12 cellular contexts compared by ENCODE assay signal in genomic region chr19:48961051-48961649, GRCh38. TPM values are rescaled to one million over a fixed set of nuclear protein-coding genes. Genes with fewer than 3 reads are reported as not detected.
A peak's percentile ranks its signal among the peaks of the same experiment; 100 is the strongest.
DNase-seq lines count a peak whose midpoint lies in the region; ATAC-seq and TF ChIP-seq lines count a peak whose summit lies in the region.
"Had no signal": no experiment of that assay in that cellular context is flagged by ENCODE, and none has a peak within 500 bp of the region (broad histone marks: within the 10 kb centered on the region; RNA-seq: fewer than 3 reads in every experiment).

No MANE protein-coding gene starts in this region.

- no peaks in the 10 kb centered on the region for H3K9me3 Mint-ChIP-seq in activated CD4-positive, alpha-beta T cell treated with anti-CD3 and anti-CD28 coated beads for 36 hours (ENCODE audit: low read depth)
- H3K9me3 Mint-ChIP-seq in stimulated activated effector memory CD8-positive, alpha-beta T cell treated with anti-CD3 and anti-CD28 coated beads, Interleukin-12 subunit alpha, Interleukin-12 subunit beta, amount 100 ng/mL, for 72 hours, result no peaks in the 10 kb centered on the region
- H3K9me3 Mint-ChIP-seq: activated naive CD4-positive, alpha-beta T cell treated with anti-CD3 and anti-CD28 coated beads, Interleukin-2, amount 50 U/mL, for 72 hours had no signal

- H3K27me3 Mint-ChIP-seq in activated CD4-positive, alpha-beta T cell treated with anti-CD3 and anti-CD28 coated beads for 36 hours, result no peaks in the 10 kb centered on the region

- H3K4me1 Mint-ChIP-seq in activated CD4-positive, alpha-beta T cell treated with anti-CD3 and anti-CD28 coated beads for 36 hours, result peaks cover 56% of the 10 kb centered on the region
- H3K4me1 Mint-ChIP-seq in stimulated activated effector memory CD8-positive, alpha-beta T cell treated with anti-CD3 and anti-CD28 coated beads, Interleukin-12 subunit alpha, Interleukin-12 subunit beta, amount 100 ng/mL, for 72 hours, result peaks cover 73% of the 10 kb centered on the region

- intact Hi-C loops in activated CD4-positive, alpha-beta T cell treated with anti-CD3 and anti-CD28 coated beads for 36 hours (cut with DNase I, micrococcal nuclease), result loop anchor here in 1 of 2 experiments (10.0 kb wide), 2 partner anchors 326 to 466 kb away; partner anchors contain the start of gene DBP

- no peak overlapping the region for H3K27ac Mint-ChIP-seq in activated CD4-positive, alpha-beta T cell treated with anti-CD3 and anti-CD28 coated beads for 36 hours
- H3K27ac Mint-ChIP-seq in stimulated activated effector memory CD8-positive, alpha-beta T cell treated with anti-CD3 and anti-CD28 coated beads, Interleukin-12 subunit alpha, Interleukin-12 subunit beta, amount 100 ng/mL, for 72 hours, result peak overlapping the region; percentile 100

- H3K36me3 Mint-ChIP-seq in activated CD4-positive, alpha-beta T cell treated with anti-CD3 and anti-CD28 coated beads for 36 hours (ENCODE audit: low read depth), result peaks cover 48% of the 10 kb centered on the region
- H3K36me3 Mint-ChIP-seq in stimulated activated effector memory CD8-positive, alpha-beta T cell treated with anti-CD3 and anti-CD28 coated beads, Interleukin-12 subunit alpha, Interleukin-12 subunit beta, amount 100 ng/mL, for 72 hours, result peaks cover 100% of the 10 kb centered on the region

- H3K36me3 ChIP-seq in hepatocyte (replicated peaks; ENCODE audit: insufficient read depth, low read depth), result no peaks in the 10 kb centered on the region

- ATAC-seq in activated CD4-positive, alpha-beta T cell treated with anti-CD3 and anti-CD28 coated beads for 36 hours, result no peak
- ATAC-seq in stimulated activated effector memory CD8-positive, alpha-beta T cell treated with anti-CD3 and anti-CD28 coated beads, Interleukin-12 subunit alpha, Interleukin-12 subunit beta, amount 100 ng/mL, for 72 hours, result no peak
- no peak for ATAC-seq in HG03460 (IDR thresholded peaks at IDR 0.05; ENCODE audit: unreplicated experiment)
- ATAC-seq: right cardiac atrium had no signal

- H3K4me2 ChIP-seq in hepatocyte, result no peak overlapping the region

- H3K4me3 Mint-ChIP-seq in activated CD4-positive, alpha-beta T cell treated with anti-CD3 and anti-CD28 coated beads for 36 hours, result no peak overlapping the region
- H3K4me3 Mint-ChIP-seq in stimulated activated effector memory CD8-positive, alpha-beta T cell treated with anti-CD3 and anti-CD28 coated beads, Interleukin-12 subunit alpha, Interleukin-12 subunit beta, amount 100 ng/mL, for 72 hours, result no peak overlapping the region

- H3K27me3 ChIP-seq in hepatocyte, result no peaks in the 10 kb centered on the region

- no peaks in the 10 kb centered on the region for H3K9me2 ChIP-seq in hepatocyte (replicated peaks; ENCODE audit: insufficient read depth)

- CTCF ChIA-PET in activated CD4-positive, alpha-beta T cell treated with anti-CD3 and anti-CD28 coated beads for 36 hours (lab: Charles Lee), result interaction anchor here (1.1 kb wide), 1 partner anchor 32 kb away, joined by 3 read pairs; no protein-coding TSS in a partner anchor

- H4K20me1 ChIP-seq in hepatocyte (ENCODE audit: insufficient read depth, poor library complexity, severe bottlenecking), result peaks cover 9% of the 10 kb centered on the region

- peak; percentile 46 for DNase-seq in activated CD4-positive, alpha-beta T cell treated with anti-CD3 and anti-CD28 coated beads for 36 hours
- DNase-seq in activated CD4-positive, alpha-beta T cell treated with anti-CD3 and anti-CD28 coated beads for 48 hours, result no peak
- DNase-seq in SHP77 treated with DMSO at 0.1 percent for 48 hours (lab: John Stamatoyannopoulos, UW) (peak; percentile 17), hepatocyte (ENCODE audit: low spot score) (no peak), GDM1 (lab: John Stamatoyannopoulos, UW) (no peak)
- DNase-seq in stimulated activated effector memory CD8-positive, alpha-beta T cell treated with anti-CD3 and anti-CD28 coated beads, Interleukin-12 subunit alpha, Interleukin-12 subunit beta, amount 100 ng/mL, for 72 hours (ENCODE audit: low spot score in 2 of 2), result no peak
- no peak for DNase-seq in activated effector memory CD4-positive, alpha-beta T cell treated with Interleukin-2 at 50 U/mL for 16 hours
- DNase-seq: MM.1S had no signal

- H3K9me3 ChIP-seq in hepatocyte (ENCODE audit: low read depth), result no peaks in the 10 kb centered on the region

- H3K4me3 ChIP-seq in hepatocyte, result no peak overlapping the region

- POLR2A ChIA-PET in activated CD4-positive, alpha-beta T cell treated with anti-CD3 and anti-CD28 coated beads for 36 hours (lab: Charles Lee), result interaction anchor here (0.5 kb wide), 1 partner anchor 323 kb away, joined by 5 read pairs; no protein-coding TSS in a partner anchor

- peaks cover 22% of the 10 kb centered on the region for H3K79me2 ChIP-seq in hepatocyte

- WGBS in hepatocyte (ENCODE audit: low lambda C conversion rate, missing lambda C conversion rate), result 90% methylated on average over 19 of the region's 19 CpGs

- H2AFZ ChIP-seq in hepatocyte, result no peak overlapping the region

- peak overlapping the region; percentile 100 for H3K27ac ChIP-seq in hepatocyte

- peaks cover 27% of the 10 kb centered on the region for H3K4me1 ChIP-seq in hepatocyte (ENCODE audit: insufficient read depth)

- no peak for TF ChIP-seq CTCF in hepatocyte (IDR thresholded peaks at IDR 0.05; ENCODE audit: poor library complexity)

RNA-seq across cellular contexts. Expression of gene FTL, which starts 4.0 kb away (rescaled TPM):
- 1,000 to 10,000 TPM in 1 of 2 experiments, 100 to 1,000 TPM in 1; 809 to 1,111 TPM for total RNA-seq in activated CD4-positive, alpha-beta T cell treated with anti-CD3 and anti-CD28 coated beads for 36 hours
- total RNA-seq in hepatocyte, result 8,878 and 9,969 TPM in 2 replicates
- 13,723 and 15,987 TPM in 2 replicates for polyA plus RNA-seq in hepatocyte

RNA-seq across cellular contexts. Expression of gene BAX, which starts 6.5 kb away (rescaled TPM):
- total RNA-seq in activated CD4-positive, alpha-beta T cell treated with anti-CD3 and anti-CD28 coated beads for 36 hours, result 100 to 1,000 TPM; 128 to 143 TPM
- 76.4 and 77.3 TPM in 2 replicates for total RNA-seq in hepatocyte
- 106 and 116 TPM in 2 replicates for polyA plus RNA-seq in hepatocyte

RNA-seq across cellular contexts. Expression of gene DHDH, which starts 27.7 kb away (rescaled TPM):
- 1 to 10 TPM; 1.4 to 2.4 TPM for total RNA-seq in activated CD4-positive, alpha-beta T cell treated with anti-CD3 and anti-CD28 coated beads for 36 hours
- 0.72 and 3.7 TPM in 2 replicates for total RNA-seq in hepatocyte
- polyA plus RNA-seq in hepatocyte, result 1.5 and 2.9 TPM in 2 replicates
- total RNA-seq: T-helper 1 cell treated with Interleukin-12 subunit alpha and Interleukin-12 subunit beta and Interleukin-4 antibody, amounts not matched to agents 30 ng/mL and 1 ng/mL, for 36 hours had no signal
- polyA plus RNA-seq: right cardiac atrium had no signal

RNA-seq across cellular contexts. Expression of gene GYS1, which starts 32.0 kb away (rescaled TPM):
- total RNA-seq in activated CD4-positive, alpha-beta T cell treated with anti-CD3 and anti-CD28 coated beads for 36 hours, result 100 to 1,000 TPM in 1 of 2 experiments, 10 to 100 TPM in 1; 80.2 to 102 TPM
- 29.2 and 37.4 TPM in 2 replicates for total RNA-seq in hepatocyte
- polyA plus RNA-seq in hepatocyte, result 45.9 and 54.8 TPM in 2 replicates

RNA-seq across cellular contexts. Expression of gene RUVBL2, which starts 32.5 kb away (rescaled TPM):
- 100 to 1,000 TPM; 155 to 178 TPM for total RNA-seq in activated CD4-positive, alpha-beta T cell treated with anti-CD3 and anti-CD28 coated beads for 36 hours
- 62.9 and 72.1 TPM in 2 replicates for total RNA-seq in hepatocyte
- 79.6 and 84.9 TPM in 2 replicates for polyA plus RNA-seq in hepatocyte

Comparison
In these comparisons a context has a peak if more than half of its experiments do, and no peak if none do; other contexts are left out.
1. DNase-seq: peak in activated CD4-positive, alpha-beta T cell treated with anti-CD3 and anti-CD28 coated beads for 36 hours (single experiment) and SHP77 treated with DMSO at 0.1 percent for 48 hours (single experiment); none in activated CD4-positive, alpha-beta T cell treated with anti-CD3 and anti-CD28 coated beads for 48 hours (single experiment), hepatocyte (single experiment), stimulated activated effector memory CD8-positive, alpha-beta T cell treated with anti-CD3 and anti-CD28 coated beads, Interleukin-12 subunit alpha, Interleukin-12 subunit beta, amount 100 ng/mL, for 72 hours (0 of 2), GDM1 (single experiment) and activated effector memory CD4-positive, alpha-beta T cell treated with Interleukin-2 at 50 U/mL for 16 hours (single experiment).